ENCODE assay signal across 8 cellular contexts in the genomic region with DNA sequence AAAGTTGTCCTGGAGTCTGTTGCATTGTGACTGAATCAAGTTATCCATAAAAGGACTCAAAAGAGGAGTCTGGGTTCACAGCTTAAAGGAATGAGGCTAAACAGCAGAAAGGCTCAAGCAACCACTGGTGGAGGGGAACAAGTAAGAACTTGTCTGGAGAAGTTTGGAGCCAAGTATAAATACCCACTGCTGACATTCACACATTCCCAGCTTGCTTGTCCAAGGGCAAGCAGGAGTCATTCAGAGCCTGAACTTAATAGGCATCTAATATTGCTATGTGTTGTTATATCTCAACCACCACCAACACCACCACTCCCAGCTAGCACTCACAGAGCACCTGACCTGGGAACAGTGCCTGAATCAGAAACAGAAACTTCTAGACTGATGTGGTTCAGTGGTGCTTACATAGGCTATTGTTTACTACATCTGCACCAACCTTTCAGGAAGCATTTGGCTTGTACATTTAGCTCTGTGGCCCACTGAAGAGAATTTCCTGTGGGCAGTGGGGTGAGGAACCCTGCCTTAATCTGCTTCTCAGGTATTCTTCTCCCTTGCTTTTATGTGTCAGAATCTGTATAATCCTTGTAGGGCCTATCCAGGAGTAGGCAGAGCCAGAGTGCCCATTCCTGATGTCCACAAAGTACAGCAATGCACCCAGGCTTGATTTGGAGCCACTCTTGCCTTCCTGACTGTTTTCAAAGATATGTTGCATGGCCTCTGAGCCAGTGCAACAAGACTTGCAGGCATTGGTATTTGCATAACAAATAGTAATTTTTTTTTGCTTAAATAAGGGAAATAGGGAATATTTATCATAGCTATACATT. TPM values are rescaled to one million over a fixed set of nuclear protein-coding genes. Genes with fewer than 3 reads are reported as not detected.
DNase-seq lines count a peak whose midpoint lies in the region; ATAC-seq and TF ChIP-seq lines count a peak whose summit lies in the region.
"Not testable (repeated sequence)": the region's sequence is repeated elsewhere in the genome, so short reads cannot be mapped to it uniquely, and the experiment has no call there.

No MANE protein-coding gene starts in this region.

- H3K36me3 ChIP-seq in MM.1S (replicated peaks; ENCODE audit: insufficient read depth, low read length); adipocyte (ENCODE audit: control insufficient read depth, insufficient read depth, low read length, severe bottlenecking); tibial nerve: not testable (repeated sequence)

- H3K9me2 ChIP-seq in MM.1S (replicated peaks; ENCODE audit: insufficient read depth, low read length): not testable (repeated sequence)

- H3K9me3 ChIP-seq in MM.1S (replicated peaks; ENCODE audit: insufficient read depth, low read length); adipocyte (ENCODE audit: control insufficient read depth, low read length); tibial nerve: not testable (repeated sequence)

- H3K4me3 ChIP-seq in MM.1S (ENCODE audit: low read length): 0 out of 2 replicates have a peak overlapping the region, but pooled peaks have one; percentile 14
- H3K4me3 ChIP-seq in adipocyte (ENCODE audit: low read length); fibroblast of villous mesenchyme (ENCODE audit: low read depth, low read length); tibial nerve: not testable (repeated sequence)

- peak overlapping the region; percentile 44; the same call in 1 of the 2 replicates for H2AFZ ChIP-seq in MM.1S (ENCODE audit: low read length)

- H4K20me1 ChIP-seq in MM.1S (ENCODE audit: insufficient read depth, low read length): not testable (repeated sequence)

- H3K79me2 ChIP-seq in MM.1S (ENCODE audit: low read length): not testable (repeated sequence)

- H3K4me1 ChIP-seq in MM.1S (ENCODE audit: low read length): peaks cover 21% of the 10 kb centered on the region
- peaks cover 20% of the 10 kb centered on the region for H3K4me1 ChIP-seq in adipocyte (ENCODE audit: control insufficient read depth, insufficient read depth, low read length)
- H3K4me1 ChIP-seq in tibial nerve: peaks cover 0 to 22% (median 0%) of the 10 kb centered on the region in 4 donors

- H3K9ac ChIP-seq in MM.1S (ENCODE audit: low read length) (peak overlapping the region; percentile 42; the same call in 1 of the 2 replicates), adipocyte (ENCODE audit: low read length) (peak overlapping the region; percentile 69)

- peak; percentile 90 for DNase-seq in MM.1S
- DNase-seq in adipocyte (ENCODE audit: low read depth): peak; percentile 23
- peak; percentile 28 for DNase-seq in fibroblast of villous mesenchyme (ENCODE audit: low read depth)
- peak; percentile 43 for DNase-seq in myocyte (ENCODE audit: low read depth)
- DNase-seq in tibial nerve (ENCODE audit: low spot score in 2 of 2): not testable (repeated sequence)

- H3F3A ChIP-seq in MM.1S (ENCODE audit: insufficient read depth, low read length): peaks cover 11% of the 10 kb centered on the region

- H3K27me3 ChIP-seq in MM.1S (replicated peaks; ENCODE audit: insufficient read depth, low read length); adipocyte (replicated peaks; ENCODE audit: control insufficient read depth, insufficient read depth, low read length); tibial nerve: not testable (repeated sequence)

- ATAC-seq in GM18498 (IDR thresholded peaks at IDR 0.05; ENCODE audit: unreplicated experiment) (peak; percentile 94), GM21423 (IDR thresholded peaks at IDR 0.05; ENCODE audit: unreplicated experiment) (peak; percentile 82), HG03025 (IDR thresholded peaks at IDR 0.05; ENCODE audit: low FRiP score, unreplicated experiment) (peak; percentile 70)

- H3K4me2 ChIP-seq in MM.1S (ENCODE audit: low read depth, low read length): peak overlapping the region; percentile 67; the same call in 1 of the 2 replicates

- not testable (repeated sequence) for TF ChIP-seq CTCF in MM.1S (IDR thresholded peaks at IDR 0.05; ENCODE audit: low read length); fibroblast of villous mesenchyme (IDR thresholded peaks at IDR 0.05; ENCODE audit: insufficient read depth, low read depth, low read length); tibial nerve (IDR thresholded peaks at IDR 0.05)

- TF ChIP-seq EP300 in tibial nerve (IDR thresholded peaks at IDR 0.05): not testable (repeated sequence)

- H3K27ac ChIP-seq in MM.1S (ENCODE audit: low read length): peak overlapping the region; percentile 92
- peak overlapping the region in 3 of 4 donors; percentile 34 to 53 (median 36) for H3K27ac ChIP-seq in tibial nerve

- not testable (repeated sequence) for TF ChIP-seq POLR2A in tibial nerve (IDR thresholded peaks at IDR 0.05)

RNA-seq across cellular contexts. Expression of a gene that starts 36.5 kb away (rescaled TPM):
- under 0.01 TPM in 1 of 2 replicates, not detected in the other for total RNA-seq in fibroblast of villous mesenchyme
- 0.19 TPM in 1 of 2 replicates, not detected in the other for total RNA-seq in myocyte
- 0.08 TPM for polyA plus RNA-seq in myocyte (2012)
- total RNA-seq in tibial nerve: 1 to 10 TPM in 3 of 4 donors, not detected in 1; 1.5 to 4.3 (median 4.2) TPM
